ENCODE assay signal across 20 cellular contexts in the genomic region with DNA sequence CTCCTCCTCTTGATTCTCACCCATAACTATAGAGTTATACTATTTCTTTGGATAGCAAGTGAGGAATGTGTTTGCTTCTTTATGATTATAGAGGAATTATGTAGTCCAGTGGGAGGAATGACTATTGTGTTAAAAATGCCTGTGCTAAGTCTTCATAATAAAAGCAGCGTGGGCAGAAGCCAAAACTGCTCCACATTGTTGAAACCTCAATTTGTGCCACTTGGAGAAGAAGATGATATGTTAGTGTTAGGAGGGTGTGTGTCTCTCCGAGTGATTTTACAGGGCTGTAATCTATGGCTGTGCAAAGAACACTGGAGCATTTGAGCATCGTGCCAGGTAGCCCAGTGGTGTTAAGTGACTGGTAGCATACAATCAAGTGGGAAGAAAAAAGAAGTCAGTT.
A peak's percentile ranks its signal among the peaks of the same experiment; 100 is the strongest.
DNase-seq lines count a peak whose midpoint lies in the region; ATAC-seq and TF ChIP-seq lines count a peak whose summit lies in the region.
"Had no signal": no experiment of that assay in that cellular context is flagged by ENCODE, and none has a peak within 500 bp of the region (broad histone marks: within the 10 kb centered on the region; RNA-seq: fewer than 3 reads in every experiment).

No MANE protein-coding gene starts in this region.

- H3K9me3 ChIP-seq in endodermal cell (ENCODE audit: control insufficient read depth, low read length) (peaks cover 8% of the 10 kb centered on the region), upper lobe of right lung (no peaks in the 10 kb centered on the region)
- H3K9me3 ChIP-seq in CD4-positive, alpha-beta T cell (ENCODE audit: control insufficient read depth, low read length), result no peaks in the 10 kb centered on the region
- H3K9me3 ChIP-seq: BE2C, body of pancreas, heart left ventricle, tibial artery had no signal

- H3K9ac ChIP-seq in endodermal cell (ENCODE audit: extremely low read depth, low read length, poor library complexity, severe bottlenecking), result no peak overlapping the region

- 89 to 94% methylated on average over 3 of the region's 3 CpGs for WGBS in endodermal cell (ENCODE audit: insufficient coverage in 1 of 2, insufficient read length in 1 of 2), 2 experiments

- ATAC-seq in upper lobe of right lung (no peak), GM19463 (IDR thresholded peaks at IDR 0.05; ENCODE audit: unreplicated experiment) (no peak)
- no peak for ATAC-seq in CD4-positive, alpha-beta T cell (ENCODE audit: poor library complexity)
- ATAC-seq: body of pancreas had no signal

- H3K27ac ChIP-seq in endodermal cell (ENCODE audit: low read depth, low read length) (no peak overlapping the region), upper lobe of right lung (no peak overlapping the region)
- H3K27ac ChIP-seq in CD4-positive, alpha-beta T cell (ENCODE audit: low read depth, low read length), result no peak overlapping the region
- H3K27ac ChIP-seq: heart left ventricle, PC-9, tibial artery had no signal

- H3K4me3 ChIP-seq in BJ (ENCODE audit: low read depth, low read length), result no peak overlapping the region
- no peak overlapping the region for H3K4me3 ChIP-seq in endodermal cell (ENCODE audit: low read length)
- H3K4me3 ChIP-seq in upper lobe of right lung, result no peak overlapping the region
- H3K4me3 ChIP-seq: body of pancreas, heart left ventricle, PC-9, tibial artery had no signal

- H3K36me3 ChIP-seq in BJ (ENCODE audit: control insufficient read depth, insufficient read depth, low read length) (no peaks in the 10 kb centered on the region), endodermal cell (ENCODE audit: control insufficient read depth, insufficient read depth, low read length) (no peaks in the 10 kb centered on the region), upper lobe of right lung (no peaks in the 10 kb centered on the region)
- H3K36me3 ChIP-seq: BE2C, heart left ventricle, tibial artery had no signal

- H3K9me3 Mint-ChIP-seq in HFFc6 (peaks cover 4% of the 10 kb centered on the region; the same call in 1 of the 2 replicates), endodermal cell (peaks cover 10% of the 10 kb centered on the region), nephron progenitor cell (peaks cover 19% of the 10 kb centered on the region)
- peaks cover 5% of the 10 kb centered on the region for H3K9me3 Mint-ChIP-seq in CD4-positive, alpha-beta T cell

- H3K36me3 Mint-ChIP-seq in HFFc6 (ENCODE audit: low read depth) (no peaks in the 10 kb centered on the region), endodermal cell (ENCODE audit: low read depth) (peaks cover 13% of the 10 kb centered on the region), nephron progenitor cell (ENCODE audit: low read depth) (peaks cover 12% of the 10 kb centered on the region)
- no peaks in the 10 kb centered on the region for H3K36me3 Mint-ChIP-seq in CD4-positive, alpha-beta T cell (ENCODE audit: low read depth)

- H3K27me3 ChIP-seq in BJ (ENCODE audit: control insufficient read depth, insufficient read depth, low read length) (no peaks in the 10 kb centered on the region), endodermal cell (ENCODE audit: control insufficient read depth, insufficient read depth, low read length, poor library complexity, severe bottlenecking) (no peaks in the 10 kb centered on the region), upper lobe of right lung (no peaks in the 10 kb centered on the region)
- no peaks in the 10 kb centered on the region for H3K27me3 ChIP-seq in CD4-positive, alpha-beta T cell (ENCODE audit: control insufficient read depth, insufficient read depth, low read length)
- H3K27me3 ChIP-seq: BE2C, body of pancreas, heart left ventricle, tibial artery had no signal

- H3K27me3 Mint-ChIP-seq in HFFc6 (ENCODE audit: insufficient read depth) (no peaks in the 10 kb centered on the region; the same call in 1 of the 2 replicates), endodermal cell (ENCODE audit: insufficient read depth) (no peaks in the 10 kb centered on the region), nephron progenitor cell (ENCODE audit: low read depth, poor library complexity) (no peaks in the 10 kb centered on the region)
- H3K27me3 Mint-ChIP-seq in CD4-positive, alpha-beta T cell, result peaks cover 48% of the 10 kb centered on the region

- no peak overlapping the region for H3K4me3 Mint-ChIP-seq in HFFc6
- no peak overlapping the region for H3K4me3 Mint-ChIP-seq in endodermal cell
- H3K4me3 Mint-ChIP-seq in nephron progenitor cell, result no peak overlapping the region
- no peak overlapping the region for H3K4me3 Mint-ChIP-seq in CD4-positive, alpha-beta T cell
- H3K4me3 Mint-ChIP-seq: activated CD4-positive, alpha-beta T cell treated with anti-CD3 and anti-CD28 coated beads, Interleukin-2, amount 10 ng/mL, durations not matched to agents 24 days and 14 days had no signal

- peaks cover 3% of the 10 kb centered on the region for H3K4me1 ChIP-seq in endodermal cell (ENCODE audit: control insufficient read depth, insufficient read depth, low read length)
- no peaks in the 10 kb centered on the region for H3K4me1 ChIP-seq in upper lobe of right lung
- H3K4me1 ChIP-seq: tibial artery had no signal

- POLR2A ChIA-PET in BJ (lab: Charles Lee), result no interaction called here
- POLR2A ChIA-PET in CD4-positive, alpha-beta T cell (lab: Charles Lee), result no interaction called here

- TF ChIP-seq CTCF in BJ (IDR thresholded peaks at IDR 0.05; ENCODE audit: insufficient read depth, low read depth, low read length) (no peak), HFFc6 (IDR thresholded peaks at IDR 0.05) (no peak), endodermal cell (conservative IDR thresholded peaks at IDR 0.05) (no peak), nephron progenitor cell (IDR thresholded peaks at IDR 0.05) (no peak), upper lobe of right lung (IDR thresholded peaks at IDR 0.05) (no peak)
- TF ChIP-seq CTCF in CD4-positive, alpha-beta T cell (IDR thresholded peaks at IDR 0.05), result no peak

- intact Hi-C loops in upper lobe of right lung (cut with DNase I), result no loop called here
- intact Hi-C loops in CD4-positive, alpha-beta T cell (cut with DNase I, micrococcal nuclease), result no loop called here

- DNase-seq in BJ (ENCODE audit: low read depth) (peak; percentile 38), HFFc6 (peak; percentile 35), endodermal cell (no peak), nephron progenitor cell (no peak), upper lobe of right lung (no peak), NCI-H2196 treated with DMSO at 0.1 percent for 48 hours (lab: John Stamatoyannopoulos, UW; ENCODE audit: unreplicated experiment) (no peak)
- no peak for DNase-seq in CD4-positive, alpha-beta T cell
- DNase-seq: activated CD4-positive, alpha-beta T cell treated with anti-CD3 and anti-CD28 coated beads, Interleukin-2, amount 10 ng/mL, durations not matched to agents 24 days and 14 days; activated naive CD4-positive, alpha-beta T cell treated with Interleukin-2 at 50 U/mL for 16 hours; BE2C; body of pancreas; dermis blood vessel endothelial cell; GF-D8; H7; heart left ventricle; NCI-H1105 treated with DMSO at 0.1 percent for 48 hours; NCI-H774; PC-9; tibial artery had no signal

- H3K27ac Mint-ChIP-seq in HFFc6, result no peak overlapping the region
- H3K27ac Mint-ChIP-seq in endodermal cell, result peak overlapping the region; percentile 1
- peak overlapping the region; percentile 31 for H3K27ac Mint-ChIP-seq in nephron progenitor cell
- no peak overlapping the region for H3K27ac Mint-ChIP-seq in CD4-positive, alpha-beta T cell
- H3K27ac Mint-ChIP-seq: activated CD4-positive, alpha-beta T cell treated with anti-CD3 and anti-CD28 coated beads, Interleukin-2, amount 10 ng/mL, durations not matched to agents 24 days and 14 days had no signal

- CTCF ChIA-PET in BJ (lab: Yijun Ruan, JAX), result no interaction called here
- CTCF ChIA-PET in CD4-positive, alpha-beta T cell (lab: Charles Lee), result no interaction called here

- H3K4me1 Mint-ChIP-seq in HFFc6 (ENCODE audit: low read depth), result peaks cover 9% of the 10 kb centered on the region; the same call in 1 of the 2 replicates
- H3K4me1 Mint-ChIP-seq in endodermal cell, result peaks cover 36% of the 10 kb centered on the region
- peaks cover 12% of the 10 kb centered on the region for H3K4me1 Mint-ChIP-seq in nephron progenitor cell
- H3K4me1 Mint-ChIP-seq in CD4-positive, alpha-beta T cell (ENCODE audit: low read depth), result no peaks in the 10 kb centered on the region
- H3K4me1 Mint-ChIP-seq: activated CD4-positive, alpha-beta T cell treated with anti-CD3 and anti-CD28 coated beads, Interleukin-2, amount 10 ng/mL, durations not matched to agents 24 days and 14 days had no signal

Comparison
In these comparisons a context has a peak if more than half of its experiments do, and no peak if none do; other contexts are left out.
1. DNase-seq: peak in BJ (single experiment) and HFFc6 (single experiment); none in endodermal cell (single experiment), nephron progenitor cell (single experiment), upper lobe of right lung (single experiment), NCI-H2196 treated with DMSO at 0.1 percent for 48 hours (single experiment) and CD4-positive, alpha-beta T cell (0 of 10).
2. H3K27ac Mint-ChIP-seq: peak in endodermal cell (single experiment) and nephron progenitor cell (single experiment); none in HFFc6 (single experiment) and CD4-positive, alpha-beta T cell (single experiment).